In genomic region chr16:11042205-11042604, GRCh38 we compare ENCODE assay signal across 26 cellular contexts.
"Had no signal": no experiment of that assay in that cellular context is flagged by ENCODE, and none has a peak within 500 bp of the region (broad histone marks: within the 10 kb centered on the region; RNA-seq: fewer than 3 reads in every experiment).

No MANE protein-coding gene starts in this region.

- H3K27me3 ChIP-seq: adrenal gland, breast epithelium, MG63, Peyer's patch, SJCRH30 had no signal

- H3K27ac ChIP-seq: adrenal gland, breast epithelium, KMS-11, Peyer's patch, RWPE1, SJCRH30, VCaP had no signal

- H3K9ac ChIP-seq: KMS-11, SK-N-SH had no signal

- H3K36me3 ChIP-seq: breast epithelium, SJCRH30 had no signal

- H3K9me3 ChIP-seq: adrenal gland, breast epithelium, MG63, Peyer's patch, SJCRH30, SK-N-SH had no signal

- H3K9me3 Mint-ChIP-seq: activated CD4-positive, alpha-beta memory T cell treated with anti-CD3 and anti-CD28 coated beads for 36 hours; activated CD4-positive, alpha-beta T cell treated with anti-CD3 and anti-CD28 coated beads, Interleukin-2, amount 10 ng/mL, durations not matched to agents 7 days and 5 days; activated naive CD4-positive, alpha-beta T cell treated with anti-CD3 and anti-CD28 coated beads for 36 hours had no signal

- H3K4me1 ChIP-seq: adrenal gland, breast epithelium, Peyer's patch had no signal

- DNase-seq: activated CD4-positive, alpha-beta memory T cell treated with anti-CD3 and anti-CD28 coated beads for 36 hours; activated CD4-positive, alpha-beta T cell treated with anti-CD3 and anti-CD28 coated beads, Interleukin-2, amount 10 ng/mL, durations not matched to agents 7 days and 5 days; activated CD4-positive, CD25-positive, alpha-beta regulatory T cell; activated gamma-delta T cell; activated naive CD4-positive, alpha-beta T cell treated with anti-CD3 and anti-CD28 coated beads for 36 hours; activated T-cell treated with anti-CD3 and anti-CD28 coated beads, Interleukin-2, amount 50 U/mL, for 1 hour; adrenal gland; aorta; caudate nucleus; MG63; MV-4-11; NCI-H1092 treated with DMSO at 0.1 percent for 48 hours; NCI-H1436; NCI-H1694 treated with DMSO at 0.1 percent for 48 hours; NCI-H2029 treated with DMSO at 0.1 percent for 48 hours; NCI-H345; Peyer's patch; Right ventricle myocardium superior; SJCRH30; SK-N-SH; T-helper 1 cell had no signal

- H3K27ac Mint-ChIP-seq: activated CD4-positive, alpha-beta memory T cell treated with anti-CD3 and anti-CD28 coated beads for 36 hours; activated CD4-positive, alpha-beta T cell treated with anti-CD3 and anti-CD28 coated beads, Interleukin-2, amount 10 ng/mL, durations not matched to agents 7 days and 5 days; activated naive CD4-positive, alpha-beta T cell treated with anti-CD3 and anti-CD28 coated beads for 36 hours; activated naive CD8-positive, alpha-beta T cell had no signal

- H3K4me3 ChIP-seq: adrenal gland, breast epithelium, MG63, Peyer's patch, SJCRH30 had no signal

- H3K27me3 Mint-ChIP-seq: activated CD4-positive, alpha-beta memory T cell treated with anti-CD3 and anti-CD28 coated beads for 36 hours; activated CD4-positive, alpha-beta T cell treated with anti-CD3 and anti-CD28 coated beads, Interleukin-2, amount 10 ng/mL, durations not matched to agents 7 days and 5 days; activated naive CD8-positive, alpha-beta T cell had no signal

- H3K4me2 ChIP-seq: KMS-11, SK-N-SH had no signal

- H3K4me3 Mint-ChIP-seq: activated CD4-positive, alpha-beta memory T cell treated with anti-CD3 and anti-CD28 coated beads for 36 hours; activated CD4-positive, alpha-beta T cell treated with anti-CD3 and anti-CD28 coated beads, Interleukin-2, amount 10 ng/mL, durations not matched to agents 7 days and 5 days; activated naive CD4-positive, alpha-beta T cell treated with anti-CD3 and anti-CD28 coated beads for 36 hours; activated naive CD8-positive, alpha-beta T cell had no signal
